ENCODE assay signal across 1 cellular context in genomic region chr17:47931848-47932247, GRCh38.
TF ChIP-seq lines count a peak whose summit lies in the region.

No MANE protein-coding gene starts in this region.

TF ChIP-seq in HepG2, 621 proteins besides CTCF, POLR2A, EP300 and RAD21 (continued from another document and continues in another):
- TF ChIP-seq TERF1 (CRISPR knock-in tag; IDR thresholded peaks at IDR 0.05) (no peak), SMAD1 (CRISPR knock-in tag; IDR thresholded peaks at IDR 0.05; ENCODE audit: borderline replicate concordance, low read depth) (no peak), MXD4 (CRISPR knock-in tag; IDR thresholded peaks at IDR 0.05) (no peak), KLF9 (CRISPR knock-in tag; IDR thresholded peaks at IDR 0.05; ENCODE audit: low read depth) (no peak), SOX5 (CRISPR knock-in tag; IDR thresholded peaks at IDR 0.05; ENCODE audit: borderline replicate concordance) (peak; percentile 40; the same call in 1 of the 2 replicates), CBFB (CRISPR knock-in tag; IDR thresholded peaks at IDR 0.05) (no peak), ZNF383 (CRISPR knock-in tag; IDR thresholded peaks at IDR 0.05; ENCODE audit: borderline replicate concordance) (no peak), KMT2A (CRISPR knock-in tag; IDR thresholded peaks at IDR 0.05) (no peak), HNF4A (CRISPR knock-in tag; IDR thresholded peaks at IDR 0.05) (peak; percentile 10; the same call in 1 of the 2 replicates), HDAC1 (CRISPR knock-in tag; IDR thresholded peaks at IDR 0.05) (peak; percentile 29; the same call in 1 of the 2 replicates), FOXO1 (CRISPR knock-in tag; IDR thresholded peaks at IDR 0.05) (peak; percentile 22; the same call in 1 of the 2 replicates), SOX6 (IDR thresholded peaks at IDR 0.05) (no peak), SOX6 (CRISPR knock-in tag; IDR thresholded peaks at IDR 0.05) (peak; percentile 46; the same call in 1 of the 2 replicates), ZNF790 (CRISPR knock-in tag; IDR thresholded peaks at IDR 0.05; ENCODE audit: borderline replicate concordance) (no peak), ZNF484 (CRISPR knock-in tag; IDR thresholded peaks at IDR 0.05; ENCODE audit: borderline replicate concordance, low read depth) (no peak), SSRP1 (CRISPR knock-in tag; IDR thresholded peaks at IDR 0.05) (no peak), GFI1 (CRISPR knock-in tag; IDR thresholded peaks at IDR 0.05; ENCODE audit: borderline replicate concordance) (no peak), KAT2B (IDR thresholded peaks at IDR 0.05; ENCODE audit: borderline replicate concordance, low read depth, low read length) (no peak), ZEB1 (IDR thresholded peaks at IDR 0.05; ENCODE audit: insufficient replicate concordance, low read depth) (no peak), HNF1A (IDR thresholded peaks at IDR 0.05; ENCODE audit: low read depth) (no peak), HNF1A (CRISPR knock-in tag; IDR thresholded peaks at IDR 0.05; ENCODE audit: borderline replicate concordance) (no peak), NR2F6 (IDR thresholded peaks at IDR 0.05) (peak; percentile 55), NR2F6 (CRISPR knock-in tag; IDR thresholded peaks at IDR 0.05) (peak; percentile 64; the same call in 1 of the 2 replicates), TP53 (CRISPR knock-in tag; conservative IDR thresholded peaks at IDR 0.05) (no peak), RXRB (CRISPR knock-in tag; IDR thresholded peaks at IDR 0.05; ENCODE audit: borderline replicate concordance) (0 out of 2 replicates have a peak, but pooled peaks have one; percentile 13), ZBTB44 (CRISPR knock-in tag; IDR thresholded peaks at IDR 0.05) (no peak), CHCHD3 (CRISPR knock-in tag; IDR thresholded peaks at IDR 0.05) (no peak), ZMYM4 (CRISPR knock-in tag; IDR thresholded peaks at IDR 0.05) (0 out of 2 replicates have a peak, but pooled peaks have one; percentile 44), HOXA7 (CRISPR knock-in tag; IDR thresholded peaks at IDR 0.05) (no peak), SP1 (IDR thresholded peaks at IDR 0.05) (no peak), SP1 (CRISPR knock-in tag; IDR thresholded peaks at IDR 0.05) (no peak), ZBTB7B (CRISPR knock-in tag; IDR thresholded peaks at IDR 0.05) (peak; percentile 47; the same call in 1 of the 2 replicates), ZNF362 (CRISPR knock-in tag; IDR thresholded peaks at IDR 0.05; ENCODE audit: borderline replicate concordance) (no peak), PRDM15 (CRISPR knock-in tag; IDR thresholded peaks at IDR 0.05) (no peak), POGZ (CRISPR knock-in tag; IDR thresholded peaks at IDR 0.05) (no peak), ZNF556 (CRISPR knock-in tag; IDR thresholded peaks at IDR 0.05; ENCODE audit: borderline replicate concordance) (peak; percentile 35; the same call in 1 of the 2 replicates), TAF1 (CRISPR knock-in tag; IDR thresholded peaks at IDR 0.05) (no peak), MIER3 (CRISPR knock-in tag; IDR thresholded peaks at IDR 0.05; ENCODE audit: borderline replicate concordance) (no peak), PHF21A (CRISPR knock-in tag; IDR thresholded peaks at IDR 0.05) (peak; percentile 65), MXI1 (IDR thresholded peaks at IDR 0.05; ENCODE audit: borderline replicate concordance, low read depth, low read length) (no peak), KLF16 (CRISPR knock-in tag; IDR thresholded peaks at IDR 0.05) (0 out of 4 replicates have a peak, but pooled peaks of 1 of the 2 experiments have one; percentile 13), ZNF710 (CRISPR knock-in tag; IDR thresholded peaks at IDR 0.05; ENCODE audit: borderline replicate concordance) (no peak), MEIS1 (CRISPR knock-in tag; IDR thresholded peaks at IDR 0.05; ENCODE audit: borderline replicate concordance) (no peak)
